8 cellular contexts compared by ENCODE assay signal in the genomic region with DNA sequence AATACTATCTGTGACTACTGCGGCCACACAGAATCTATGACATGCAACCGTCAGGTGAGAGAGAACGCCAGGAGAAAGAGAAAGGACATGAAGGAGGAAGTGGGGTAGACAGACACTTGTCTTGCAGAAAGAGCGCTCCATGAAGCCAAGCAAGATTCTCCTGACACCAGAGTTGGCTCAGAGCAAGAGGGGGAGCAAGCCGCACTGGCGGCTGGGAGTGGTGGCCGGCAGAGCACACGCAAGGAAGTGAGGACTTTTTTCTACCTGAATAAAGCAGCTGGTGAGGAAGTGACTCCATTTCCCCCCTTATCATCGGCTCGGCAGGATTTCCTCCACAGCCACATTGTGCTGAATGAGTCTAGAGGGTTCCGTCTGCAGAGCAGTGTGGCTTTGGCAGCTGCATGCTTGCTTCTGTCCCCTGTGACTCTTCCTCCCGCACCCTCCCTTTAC.
DNase-seq lines count a peak whose midpoint lies in the region; ATAC-seq and TF ChIP-seq lines count a peak whose summit lies in the region.

No MANE protein-coding gene starts in this region.

- H3K9ac ChIP-seq in SU-DHL-6 (ENCODE audit: low read length) = peak overlapping the region; percentile 61
- H3K9ac ChIP-seq in duodenal mucosa (ENCODE audit: low read depth in 1 of 2, low read length in 2 of 2) = peak overlapping the region in 1 of 2 donors; percentile 21

- H3K79me2 ChIP-seq in SU-DHL-6 (ENCODE audit: insufficient read depth, low read length) = peaks cover 55% of the 10 kb centered on the region

- intact Hi-C loops in vagina (cut with DNase I) = no loop called here

- H3K36me3 ChIP-seq in SU-DHL-6 (ENCODE audit: low read length) = no peaks in the 10 kb centered on the region
- H3K36me3 ChIP-seq in duodenal mucosa (ENCODE audit: control insufficient read depth in 1 of 2, insufficient read depth in 2 of 2, low read length in 2 of 2) = no peaks in the 10 kb centered on the region
- no peaks in the 10 kb centered on the region for H3K36me3 ChIP-seq in vagina

- TF ChIP-seq CTCF in SU-DHL-6 (IDR thresholded peaks at IDR 0.05; ENCODE audit: insufficient read depth, low read length, poor library complexity, severe bottlenecking) (no peak), vagina (IDR thresholded peaks at IDR 0.05) (no peak)

- ATAC-seq in HG03045 (IDR thresholded peaks at IDR 0.05; ENCODE audit: unreplicated experiment) = no peak

- peak overlapping the region; percentile 92 for H3K27ac ChIP-seq in SU-DHL-6 (ENCODE audit: low read depth, low read length)
- no peak overlapping the region for H3K27ac ChIP-seq in duodenal mucosa (ENCODE audit: low read depth, low read length)
- no peak overlapping the region for H3K27ac ChIP-seq in vagina

- no peaks in the 10 kb centered on the region for H3K9me3 ChIP-seq in SU-DHL-6 (ENCODE audit: insufficient read depth, low read length)
- H3K9me3 ChIP-seq in duodenal mucosa (ENCODE audit: control insufficient read depth in 1 of 2, low read length in 2 of 2) = no peaks in the 10 kb centered on the region
- H3K9me3 ChIP-seq in vagina = no peaks in the 10 kb centered on the region

- TF ChIP-seq POLR2A in vagina (IDR thresholded peaks at IDR 0.05) = no peak

- no peaks in the 10 kb centered on the region for H3K9me2 ChIP-seq in SU-DHL-6 (replicated peaks; ENCODE audit: insufficient read depth, low read length)

- H3F3A ChIP-seq in SU-DHL-6 (ENCODE audit: insufficient read depth) = peaks cover 80% of the 10 kb centered on the region

- DNase-seq in activated CD8-positive, alpha-beta memory T cell treated with anti-CD3 and anti-CD28 coated beads for 24 hours = peak; percentile 75
- DNase-seq in activated CD8-positive, alpha-beta memory T cell treated with anti-CD3 and anti-CD28 coated beads, Interleukin-2, amount 50 U/mL, for 48 hours = no peak
- peak; percentile 39 to 40 for DNase-seq in stimulated activated CD4-positive, alpha-beta T cell treated with anti-CD3 and anti-CD28 coated beads, Interleukin-2, amount 100 ng/mL, for 24 hours
- DNase-seq in NCI-H1694 treated with DMSO at 0.1 percent for 48 hours (lab: John Stamatoyannopoulos, UW) = no peak
- DNase-seq in vagina (ENCODE audit: extremely low spot score in 2 of 2) = no peak

- peak overlapping the region; percentile 43 for H3K4me3 ChIP-seq in SU-DHL-6 (ENCODE audit: insufficient read depth, low read length, poor library complexity, severe bottlenecking)
- peak overlapping the region; percentile 46 to 50 for H3K4me3 ChIP-seq in duodenal mucosa (ENCODE audit: low read depth in 1 of 2, low read length in 2 of 2)
- H3K4me3 ChIP-seq in vagina = peak overlapping the region in 1 of 2 donors; percentile 14

- H3K4me2 ChIP-seq in SU-DHL-6 (ENCODE audit: low read depth, low read length, poor library complexity, severe bottlenecking) = peak overlapping the region; percentile 75

- H4K20me1 ChIP-seq in SU-DHL-6 (ENCODE audit: low read depth, low read length) = no peaks in the 10 kb centered on the region

- H3K4me1 ChIP-seq in duodenal mucosa (ENCODE audit: control insufficient read depth in 1 of 2, insufficient read depth in 2 of 2, low read length in 2 of 2) = peaks cover 12 to 28% of the 10 kb centered on the region in 2 donors
- H3K4me1 ChIP-seq in vagina = peaks cover 46% of the 10 kb centered on the region

- H3K27me3 ChIP-seq in SU-DHL-6 (ENCODE audit: low read length) (no peaks in the 10 kb centered on the region), duodenal mucosa (ENCODE audit: control insufficient read depth in 1 of 2, insufficient read depth in 2 of 2, low read length in 2 of 2) (no peaks in the 10 kb centered on the region), vagina (no peaks in the 10 kb centered on the region)

- no peak overlapping the region for H2AFZ ChIP-seq in SU-DHL-6 (ENCODE audit: low read depth, low read length, severe bottlenecking)

Comparison
In these comparisons a context has a peak if more than half of its experiments do, and no peak if none do; other contexts are left out.
1. DNase-seq: peak in activated CD8-positive, alpha-beta memory T cell treated with anti-CD3 and anti-CD28 coated beads for 24 hours (single experiment) and stimulated activated CD4-positive, alpha-beta T cell treated with anti-CD3 and anti-CD28 coated beads, Interleukin-2, amount 100 ng/mL, for 24 hours (2 of 2); none in activated CD8-positive, alpha-beta memory T cell treated with anti-CD3 and anti-CD28 coated beads, Interleukin-2, amount 50 U/mL, for 48 hours (single experiment), NCI-H1694 treated with DMSO at 0.1 percent for 48 hours (single experiment) and vagina (0 of 2).